In genomic region chr2:127053731-127054603, GRCh38 we compare ENCODE assay signal across 17 cellular contexts. TPM values are rescaled to one million over a fixed set of nuclear protein-coding genes. Genes with fewer than 3 reads are reported as not detected.
A peak's percentile ranks its signal among the peaks of the same experiment; 100 is the strongest.
DNase-seq lines count a peak whose midpoint lies in the region; ATAC-seq and FAIRE-seq lines count a peak whose summit lies in the region.
"Had no signal": no experiment of that assay in that cellular context is flagged by ENCODE, and none has a peak within 500 bp of the region (broad histone marks: within the 10 kb centered on the region; RNA-seq: fewer than 3 reads in every experiment).

No MANE protein-coding gene starts in this region.

- H3K4me1 ChIP-seq in small intestine (ENCODE audit: control insufficient read depth in 2 of 2, insufficient read depth in 1 of 2, low read depth in 1 of 2, low read length in 1 of 2), result peaks cover 0 to 1% of the 10 kb centered on the region in 2 donors
- H3K4me1 ChIP-seq: breast epithelium had no signal

- H3K4me3 ChIP-seq in H7 (ENCODE audit: insufficient read depth, low read depth, low read length) (no peak overlapping the region), small intestine (ENCODE audit: low read depth in 1 of 2, low read length in 2 of 2) (no peak overlapping the region)
- H3K4me3 ChIP-seq: breast epithelium, suprapubic skin had no signal

- H3K9me3 ChIP-seq in small intestine (ENCODE audit: control insufficient read depth, low read depth), result no peaks in the 10 kb centered on the region
- H3K9me3 ChIP-seq: breast epithelium, suprapubic skin had no signal

- DNase-seq in H7 (peak; percentile 70), caudate nucleus (lab: John Stamatoyannopoulos, UW) (peak in 1 of 61 donors; percentile 47), left lobe of liver (ENCODE audit: low spot score) (peak; percentile 75), small intestine (peak; percentile 46), NCI-H774 (lab: John Stamatoyannopoulos, UW) (no peak), hippocampal formation (lab: John Stamatoyannopoulos, UW) (no peak), GOT3 (lab: John Stamatoyannopoulos, UW) (no peak)
- DNase-seq: activated CD4-positive, alpha-beta T cell treated with anti-CD3 and anti-CD28 coated beads, Interleukin-2, amount 10 ng/mL, durations not matched to agents 24 days and 14 days; activated effector memory CD4-positive, alpha-beta T cell treated with Interleukin-2 at 50 U/mL for 16 hours; COR-L47; kidney glomerular epithelial cell; NCI-H1048; nephron progenitor cell had no signal

- FAIRE-seq in small intestine (lab: Jason Lieb, UNC), result no peak
- FAIRE-seq: endometrium had no signal

- peak; percentile 65 for ATAC-seq in left lobe of liver
- ATAC-seq in HG02981 (IDR thresholded peaks at IDR 0.05; ENCODE audit: unreplicated experiment), result no peak

- 33 to 67% (median 56%) methylated on average over 29 to 33 of the region's 33 CpGs for WGBS in small intestine, 3 donors

- no peaks in the 10 kb centered on the region for H3K27me3 ChIP-seq in H7 (ENCODE audit: control insufficient read depth, insufficient read depth, low read length)
- H3K27me3 ChIP-seq in small intestine (ENCODE audit: control insufficient read depth in 2 of 2, insufficient read depth in 2 of 2, low read length in 2 of 2), result no peaks in the 10 kb centered on the region
- H3K27me3 ChIP-seq: breast epithelium, suprapubic skin had no signal

- peak overlapping the region; percentile 26 for H3K27ac ChIP-seq in caudate nucleus (ENCODE audit: low read depth, low read length)
- no peak overlapping the region for H3K27ac ChIP-seq in small intestine (ENCODE audit: low read depth in 1 of 2, low read length in 1 of 2)
- H3K27ac ChIP-seq: breast epithelium, suprapubic skin had no signal

- no peaks in the 10 kb centered on the region for H3K36me3 ChIP-seq in H7 (replicated peaks; ENCODE audit: control insufficient read depth, insufficient read depth, low read length)
- H3K36me3 ChIP-seq in small intestine (ENCODE audit: control insufficient read depth in 2 of 2, insufficient read depth in 2 of 2, low read length in 2 of 2), result no peaks in the 10 kb centered on the region
- H3K36me3 ChIP-seq: breast epithelium had no signal

RNA-seq across cellular contexts. Expression of gene BIN1, which starts 53.0 kb away (rescaled TPM):
- total RNA-seq in H7 (2014; rRNA removed; shearing (Covaris generic)), result 26.0 and 31.6 TPM in 2 replicates
- 28.6 TPM for total RNA-seq in left lobe of liver
- 10 to 100 TPM in 2 of 3 donors, 1 to 10 TPM in 1; 6.7 to 40.7 (median 16.8) TPM for polyA plus RNA-seq in small intestine

Comparison
In these comparisons a context has a peak if more than half of its experiments do, and no peak if none do; other contexts are left out.
1. DNase-seq: peak in H7 (single experiment), left lobe of liver (single experiment) and small intestine (single experiment); none in NCI-H774 (single experiment), hippocampal formation (0 of 2) and GOT3 (single experiment).